ENCODE assay signal across 22 cellular contexts in genomic region chr3:14652-15051, GRCh38.
DNase-seq lines count a peak whose midpoint lies in the region; ATAC-seq, FAIRE-seq and TF ChIP-seq lines count a peak whose summit lies in the region.
"Had no signal": no experiment of that assay in that cellular context is flagged by ENCODE, and none has a peak within 500 bp of the region (broad histone marks: within the 10 kb centered on the region; RNA-seq: fewer than 3 reads in every experiment).

No MANE protein-coding gene starts in this region.

- intact Hi-C loops in left lung (cut with DNase I), result no loop called here

- H3K4me3 ChIP-seq in left lung, result no peak overlapping the region

- no peaks in the 10 kb centered on the region for H3K36me3 ChIP-seq in left lung
- H3K36me3 ChIP-seq: BE2C had no signal

- DNase-seq in HT1080 (ENCODE audit: low read depth) (peak; percentile 49), SW480 (ENCODE audit: low spot score) (peak; percentile 3), epithelial cell of prostate (ENCODE audit: low read depth, low spot score) (peak; percentile 26), left lung (no peak), CD1c-positive myeloid dendritic cell (ENCODE audit: extremely low spot score) (no peak), HTR-8/SVneo (ENCODE audit: insufficient read length, low spot score) (no peak), cerebellum (ENCODE audit: low spot score) (no peak)
- DNase-seq: BE2C; CD4-positive, CD25-positive, alpha-beta regulatory T cell; DMS 273 treated with DMSO at 0.1 percent for 48 hours; DND-41; KG1; NCI-H1417 treated with DMSO at 0.1 percent for 48 hours; NCI-H187; NCI-H446; NCI-H526; Right ventricle myocardium superior had no signal

- H3K27ac ChIP-seq in epithelial cell of prostate, result no peak overlapping the region
- no peak overlapping the region for H3K27ac ChIP-seq in left lung
- H3K27ac ChIP-seq: HL-60 had no signal

- no peaks in the 10 kb centered on the region for H3K4me1 ChIP-seq in left lung
- H3K4me1 ChIP-seq: BE2C had no signal

- FAIRE-seq in HTR-8/SVneo (lab: Jason Lieb, UNC), result no peak
- FAIRE-seq: GM12891, H1 had no signal

- no peak for TF ChIP-seq CTCF in left lung (IDR thresholded peaks at IDR 0.05)

- H3K9me3 ChIP-seq in left lung, result no peaks in the 10 kb centered on the region
- H3K9me3 ChIP-seq: BE2C had no signal

- no peaks in the 10 kb centered on the region for H3K27me3 ChIP-seq in left lung
- H3K27me3 ChIP-seq: BE2C had no signal

- ATAC-seq in left lung, result peak; percentile 21
- ATAC-seq in GM18511 (IDR thresholded peaks at IDR 0.05; ENCODE audit: unreplicated experiment), result no peak
- ATAC-seq: HCT116 had no signal

Comparison
In these comparisons a context has a peak if more than half of its experiments do, and no peak if none do; other contexts are left out.
1. DNase-seq: peak in HT1080 (single experiment), SW480 (single experiment) and epithelial cell of prostate (single experiment); none in left lung (0 of 2), CD1c-positive myeloid dendritic cell (single experiment), HTR-8/SVneo (single experiment) and cerebellum (single experiment).